14 cellular contexts compared by ENCODE assay signal in the genomic region with DNA sequence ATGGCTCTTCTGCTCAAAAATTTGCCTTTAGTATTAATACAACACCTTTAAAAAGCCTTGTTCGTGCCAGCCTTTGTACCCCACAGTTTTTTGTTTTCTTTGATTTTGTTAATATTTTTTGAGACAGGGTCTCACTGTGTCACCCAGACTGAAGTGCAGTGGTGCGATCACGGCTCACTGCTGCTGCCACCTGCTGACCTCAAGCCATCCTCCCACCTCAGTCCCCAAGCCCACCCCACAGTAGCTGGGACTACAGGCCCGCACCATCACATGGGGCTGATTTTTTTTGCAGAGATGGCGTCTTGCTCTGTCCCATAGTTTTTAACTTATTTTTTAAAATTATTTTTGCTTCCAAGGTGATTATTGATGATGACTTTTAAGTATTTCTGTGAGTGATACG.
DNase-seq lines count a peak whose midpoint lies in the region; TF ChIP-seq lines count a peak whose summit lies in the region.
"Had no signal": no experiment of that assay in that cellular context is flagged by ENCODE, and none has a peak within 500 bp of the region (broad histone marks: within the 10 kb centered on the region; RNA-seq: fewer than 3 reads in every experiment).

No MANE protein-coding gene starts in this region.

- H3K4me3 ChIP-seq in Caco-2 (ENCODE audit: low read depth, low read length): no peak overlapping the region
- no peak overlapping the region for H3K4me3 ChIP-seq in HEK293 (ENCODE audit: low read depth, low read length)

- BruUV-seq in Caco-2 (replicated peaks; lab: Mats Ljungman, UMichigan): no TSS peak

- no peaks in the 10 kb centered on the region for H3K9me3 Mint-ChIP-seq in Caco-2 (ENCODE audit: unreplicated experiment)
- H3K9me3 Mint-ChIP-seq: activated T-helper 1 cell treated with anti-CD3 and anti-CD28 coated beads, Interleukin-12 subunit alpha, Interleukin-12 subunit beta, Interleukin-2, Interleukin-4 antibody, amounts not matched to agents 30 ng/mL and 10 ng/mL and 1 ng/mL, durations not matched to agents 14 hours and 24 hours and 36 hours had no signal

- H3K4me1 ChIP-seq in Caco-2 (no peaks in the 10 kb centered on the region), HEK293 (ENCODE audit: control insufficient read depth, insufficient read depth, low read length) (no peaks in the 10 kb centered on the region)

- H3K36me3 ChIP-seq in Caco-2 (ENCODE audit: control insufficient read depth, insufficient read depth, low read length) (no peaks in the 10 kb centered on the region), HEK293 (ENCODE audit: control insufficient read depth in 2 of 2, insufficient read depth in 1 of 2, low read length in 2 of 2) (no peaks in the 10 kb centered on the region)

- H3K4me3 Mint-ChIP-seq in Caco-2 (ENCODE audit: unreplicated experiment): no peak overlapping the region
- H3K4me3 Mint-ChIP-seq: activated T-helper 1 cell treated with anti-CD3 and anti-CD28 coated beads, Interleukin-12 subunit alpha, Interleukin-12 subunit beta, Interleukin-2, Interleukin-4 antibody, amounts not matched to agents 30 ng/mL and 10 ng/mL and 1 ng/mL, durations not matched to agents 14 hours and 24 hours and 36 hours; B cell had no signal

- H3K27me3 ChIP-seq in Caco-2 (replicated peaks; ENCODE audit: control insufficient read depth, insufficient read depth, low read length): no peaks in the 10 kb centered on the region

- intact Hi-C loops in Caco-2 (cut with micrococcal nuclease; ENCODE audit: unreplicated experiment): loop anchor here (10.0 kb wide), 1 partner anchor 237 kb away; no protein-coding TSS in a partner anchor

- H3K4me1 Mint-ChIP-seq in Caco-2 (ENCODE audit: low read depth, unreplicated experiment): no peaks in the 10 kb centered on the region
- H3K4me1 Mint-ChIP-seq: B cell had no signal

- POLR2A ChIA-PET in Caco-2 (lab: Charles Lee) (no interaction called here), HEK293 (lab: Yijun Ruan, JAX) (no interaction called here)

- DNase-seq in Caco-2 (peak; percentile 26 to 30), iPS-NIHi7 (ENCODE audit: extremely low spot score) (peak; percentile 54), NCI-H774 (lab: John Stamatoyannopoulos, UW) (no peak), medulla oblongata (ENCODE audit: extremely low spot score) (no peak), GM19240 (ENCODE audit: insufficient read length, low spot score) (no peak)
- no peak for DNase-seq in stimulated activated CD4-positive, alpha-beta T cell treated with anti-CD3 and anti-CD28 coated beads, Interleukin-1b, Interleukin-23, amount 100 ng/mL, for 48 hours
- DNase-seq: NCI-H2029 treated with DMSO at 0.1 percent for 48 hours; PC-3; posterior cingulate gyrus; stimulated activated CD4-positive, alpha-beta T cell treated with anti-CD3 and anti-CD28 coated beads, Interleukin-4, amount 100 ng/mL, for 4 hours had no signal

- H3K36me3 Mint-ChIP-seq in Caco-2 (ENCODE audit: insufficient read depth, unreplicated experiment): no peaks in the 10 kb centered on the region

- no peak overlapping the region for H3K27ac Mint-ChIP-seq in Caco-2 (ENCODE audit: unreplicated experiment)
- H3K27ac Mint-ChIP-seq: activated T-helper 1 cell treated with anti-CD3 and anti-CD28 coated beads, Interleukin-12 subunit alpha, Interleukin-12 subunit beta, Interleukin-2, Interleukin-4 antibody, amounts not matched to agents 30 ng/mL and 10 ng/mL and 1 ng/mL, durations not matched to agents 14 hours and 24 hours and 36 hours; B cell had no signal

- peak; percentile 38 to 55 for TF ChIP-seq CTCF in Caco-2 (IDR thresholded peaks at IDR 0.05; ENCODE audit: insufficient read depth in 1 of 2, low read depth in 1 of 2, low read length in 1 of 2, severe bottlenecking in 1 of 2, unreplicated experiment in 1 of 2)
- peak; percentile 20; the same call in 1 of the 2 replicates for TF ChIP-seq CTCF in HEK293 (tag by site-specific recombination; IDR thresholded peaks at IDR 0.05)
- TF ChIP-seq CTCF in VCaP (conservative IDR thresholded peaks at IDR 0.05): peak; percentile 33

- peaks cover 3% of the 10 kb centered on the region for H3K27me3 Mint-ChIP-seq in Caco-2 (ENCODE audit: insufficient read depth, unreplicated experiment)
- H3K27me3 Mint-ChIP-seq: B cell had no signal

- CTCF ChIA-PET in Caco-2 (lab: Charles Lee) (interaction anchor here (0.8 kb wide), 1 partner anchor 242 kb away, joined by 3 read pairs; no protein-coding TSS in a partner anchor), HEK293 (lab: Yijun Ruan, JAX) (interaction anchor here (0.7 to 1.0 kb wide), 6 partner anchors 14 to 302 kb away, joined by 3 to 9 read pairs (median 4); no protein-coding TSS in a partner anchor)

- H3K9me3 ChIP-seq in Caco-2: no peaks in the 10 kb centered on the region
- no peaks in the 10 kb centered on the region for H3K9me3 ChIP-seq in HEK293 (ENCODE audit: control insufficient read depth, insufficient read depth, low read depth, low read length)

- no peak overlapping the region for H3K27ac ChIP-seq in HEK293 (ENCODE audit: extremely low read depth, low read depth, low read length)
- no peak overlapping the region for H3K27ac ChIP-seq in VCaP

TF ChIP-seq in HEK293, 187 proteins besides CTCF, POLR2A, EP300 and RAD21:
- no peak for TF ChIP-seq ZNF24 (tag by site-specific recombination; IDR thresholded peaks at IDR 0.05)
- peak; percentile 16; the same call in 1 of the 2 replicates for TF ChIP-seq ZNF654 (tag by site-specific recombination; IDR thresholded peaks at IDR 0.05; ENCODE audit: low read depth)
- TF ChIP-seq, protein P1, sequence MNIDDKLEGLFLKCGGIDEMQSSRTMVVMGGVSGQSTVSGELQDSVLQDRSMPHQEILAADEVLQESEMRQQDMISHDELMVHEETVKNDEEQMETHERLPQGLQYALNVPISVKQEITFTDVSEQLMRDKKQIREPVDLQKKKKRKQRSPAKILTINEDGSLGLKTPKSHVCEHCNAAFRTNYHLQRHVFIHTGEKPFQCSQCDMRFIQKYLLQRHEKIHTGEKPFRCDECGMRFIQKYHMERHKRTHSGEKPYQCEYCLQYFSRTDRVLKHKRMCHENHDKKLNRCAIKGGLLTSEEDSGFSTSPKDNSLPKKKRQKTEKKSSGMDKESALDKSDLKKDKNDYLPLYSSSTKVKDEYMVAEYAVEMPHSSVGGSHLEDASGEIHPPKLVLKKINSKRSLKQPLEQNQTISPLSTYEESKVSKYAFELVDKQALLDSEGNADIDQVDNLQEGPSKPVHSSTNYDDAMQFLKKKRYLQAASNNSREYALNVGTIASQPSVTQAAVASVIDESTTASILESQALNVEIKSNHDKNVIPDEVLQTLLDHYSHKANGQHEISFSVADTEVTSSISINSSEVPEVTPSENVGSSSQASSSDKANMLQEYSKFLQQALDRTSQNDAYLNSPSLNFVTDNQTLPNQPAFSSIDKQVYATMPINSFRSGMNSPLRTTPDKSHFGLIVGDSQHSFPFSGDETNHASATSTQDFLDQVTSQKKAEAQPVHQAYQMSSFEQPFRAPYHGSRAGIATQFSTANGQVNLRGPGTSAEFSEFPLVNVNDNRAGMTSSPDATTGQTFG (tag by site-specific recombination; IDR thresholded peaks at IDR 0.05; ENCODE audit: borderline replicate concordance): no peak
- TF ChIP-seq, protein P2, sequence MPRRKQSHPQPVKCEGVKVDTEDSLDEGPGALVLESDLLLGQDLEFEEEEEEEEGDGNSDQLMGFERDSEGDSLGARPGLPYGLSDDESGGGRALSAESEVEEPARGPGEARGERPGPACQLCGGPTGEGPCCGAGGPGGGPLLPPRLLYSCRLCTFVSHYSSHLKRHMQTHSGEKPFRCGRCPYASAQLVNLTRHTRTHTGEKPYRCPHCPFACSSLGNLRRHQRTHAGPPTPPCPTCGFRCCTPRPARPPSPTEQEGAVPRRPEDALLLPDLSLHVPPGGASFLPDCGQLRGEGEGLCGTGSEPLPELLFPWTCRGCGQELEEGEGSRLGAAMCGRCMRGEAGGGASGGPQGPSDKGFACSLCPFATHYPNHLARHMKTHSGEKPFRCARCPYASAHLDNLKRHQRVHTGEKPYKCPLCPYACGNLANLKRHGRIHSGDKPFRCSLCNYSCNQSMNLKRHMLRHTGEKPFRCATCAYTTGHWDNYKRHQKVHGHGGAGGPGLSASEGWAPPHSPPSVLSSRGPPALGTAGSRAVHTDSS (tag by site-specific recombination; IDR thresholded peaks at IDR 0.05): no peak

Comparison
In these comparisons a context has a peak if more than half of its experiments do, and no peak if none do; other contexts are left out.
1. DNase-seq: peak in Caco-2 (2 of 2) and iPS-NIHi7 (single experiment); none in NCI-H774 (single experiment), stimulated activated CD4-positive, alpha-beta T cell treated with anti-CD3 and anti-CD28 coated beads, Interleukin-1b, Interleukin-23, amount 100 ng/mL, for 48 hours (single experiment), medulla oblongata (single experiment) and GM19240 (single experiment).
2. Peak in every context shown above with its lines, with median percentiles within 50 percentile points of each other: CTCF ChIP-seq.